ENCODE assay signal across 28 cellular contexts in genomic region chr13:23081901-23082300, GRCh38.
DNase-seq lines count a peak whose midpoint lies in the region; ATAC-seq and TF ChIP-seq lines count a peak whose summit lies in the region.
"Had no signal": no experiment of that assay in that cellular context is flagged by ENCODE, and none has a peak within 500 bp of the region (broad histone marks: within the 10 kb centered on the region; RNA-seq: fewer than 3 reads in every experiment).

No MANE protein-coding gene starts in this region.

- TF ChIP-seq CTCF in dorsolateral prefrontal cortex (IDR thresholded peaks at IDR 0.05 in 54 of 56, conservative IDR thresholded peaks at IDR 0.05 in 2 of 56; ENCODE audit: low read depth in 1 of 56, partially characterized antibody in 56 of 56) (no peak), nephron progenitor cell (IDR thresholded peaks at IDR 0.05) (no peak)

- H3K36me3 Mint-ChIP-seq in activated naive CD8-positive, alpha-beta T cell treated with anti-CD3 and anti-CD28 coated beads for 36 hours = no peaks in the 10 kb centered on the region
- no peaks in the 10 kb centered on the region for H3K36me3 Mint-ChIP-seq in activated naive CD8-positive, alpha-beta T cell treated with anti-CD3 and anti-CD28 coated beads, Interleukin-2, amount 50 U/mL, for 24 hours (ENCODE audit: low read depth)
- no peaks in the 10 kb centered on the region for H3K36me3 Mint-ChIP-seq in nephron progenitor cell (ENCODE audit: low read depth)
- H3K36me3 Mint-ChIP-seq: CD8-positive, alpha-beta T cell had no signal

- intact Hi-C loops in dorsolateral prefrontal cortex (cut with DNase I) = no loop called here

- H3K4me3 Mint-ChIP-seq in activated naive CD8-positive, alpha-beta T cell treated with anti-CD3 and anti-CD28 coated beads for 36 hours = no peak overlapping the region
- no peak overlapping the region for H3K4me3 Mint-ChIP-seq in activated naive CD8-positive, alpha-beta T cell treated with anti-CD3 and anti-CD28 coated beads, Interleukin-2, amount 50 U/mL, for 24 hours
- H3K4me3 Mint-ChIP-seq in nephron progenitor cell = no peak overlapping the region
- H3K4me3 Mint-ChIP-seq: B cell; CD8-positive, alpha-beta T cell had no signal

- H3K9me3 Mint-ChIP-seq in activated naive CD8-positive, alpha-beta T cell treated with anti-CD3 and anti-CD28 coated beads for 36 hours = no peaks in the 10 kb centered on the region
- no peaks in the 10 kb centered on the region for H3K9me3 Mint-ChIP-seq in activated naive CD8-positive, alpha-beta T cell treated with anti-CD3 and anti-CD28 coated beads, Interleukin-2, amount 50 U/mL, for 24 hours
- peaks cover 21% of the 10 kb centered on the region for H3K9me3 Mint-ChIP-seq in nephron progenitor cell
- H3K9me3 Mint-ChIP-seq: CD8-positive, alpha-beta T cell had no signal

- no peak for ATAC-seq in activated naive CD8-positive, alpha-beta T cell treated with anti-CD3 and anti-CD28 coated beads, Interleukin-2, amount 50 U/mL, for 24 hours
- ATAC-seq: CD8-positive, alpha-beta T cell; GM12878; HepG2; K562; Panc1 had no signal

- peak overlapping the region in 8 of 59 donors; percentile 13 to 37 (median 26) for H3K27ac ChIP-seq in dorsolateral prefrontal cortex
- H3K27ac ChIP-seq: 22Rv1, C4-2B, RWPE1 had no signal

- H3K4me3 ChIP-seq in dorsolateral prefrontal cortex = no peak overlapping the region
- H3K4me3 ChIP-seq: GM12878, K562 had no signal

- DNase-seq in activated naive CD8-positive, alpha-beta T cell treated with anti-CD3 and anti-CD28 coated beads for 36 hours = no peak
- DNase-seq in activated naive CD8-positive, alpha-beta T cell treated with anti-CD3 and anti-CD28 coated beads, Interleukin-2, amount 50 U/mL, for 24 hours = no peak
- peak in 8 of 10 donors; percentile 7 to 75 (median 62) for DNase-seq in dorsolateral prefrontal cortex
- DNase-seq in nephron progenitor cell = no peak
- DNase-seq in superior temporal gyrus (ENCODE audit: extremely low spot score) = peak; percentile 44
- DNase-seq in NCI-H1436 (lab: John Stamatoyannopoulos, UW) = no peak
- no peak for DNase-seq in SW480 (ENCODE audit: low spot score)
- no peak for DNase-seq in NCI-H187 treated with DMSO at 0.1 percent for 48 hours (lab: John Stamatoyannopoulos, UW)
- DNase-seq: Caco-2; CD8-positive, alpha-beta T cell; GDM1; Kasumi-1; MV-4-11; NCI-H1694; NCI-H2081; NCI-H2171; NCI-H226; NCI-H510A; NCI-H69; SHP77 had no signal

- peaks cover 3% of the 10 kb centered on the region for H3K27me3 Mint-ChIP-seq in activated naive CD8-positive, alpha-beta T cell treated with anti-CD3 and anti-CD28 coated beads for 36 hours
- no peaks in the 10 kb centered on the region for H3K27me3 Mint-ChIP-seq in activated naive CD8-positive, alpha-beta T cell treated with anti-CD3 and anti-CD28 coated beads, Interleukin-2, amount 50 U/mL, for 24 hours
- H3K27me3 Mint-ChIP-seq in nephron progenitor cell (ENCODE audit: low read depth, poor library complexity) = no peaks in the 10 kb centered on the region
- H3K27me3 Mint-ChIP-seq: B cell had no signal

- H3K4me1 Mint-ChIP-seq in activated naive CD8-positive, alpha-beta T cell treated with anti-CD3 and anti-CD28 coated beads for 36 hours = no peaks in the 10 kb centered on the region
- no peaks in the 10 kb centered on the region for H3K4me1 Mint-ChIP-seq in activated naive CD8-positive, alpha-beta T cell treated with anti-CD3 and anti-CD28 coated beads, Interleukin-2, amount 50 U/mL, for 24 hours
- H3K4me1 Mint-ChIP-seq in nephron progenitor cell = peaks cover 7% of the 10 kb centered on the region
- H3K4me1 Mint-ChIP-seq: B cell had no signal

- H3K27ac Mint-ChIP-seq in activated naive CD8-positive, alpha-beta T cell treated with anti-CD3 and anti-CD28 coated beads for 36 hours = peak overlapping the region; percentile 39
- H3K27ac Mint-ChIP-seq in activated naive CD8-positive, alpha-beta T cell treated with anti-CD3 and anti-CD28 coated beads, Interleukin-2, amount 50 U/mL, for 24 hours = no peak overlapping the region
- H3K27ac Mint-ChIP-seq in nephron progenitor cell = peak overlapping the region; percentile 13
- H3K27ac Mint-ChIP-seq: B cell; CD8-positive, alpha-beta T cell had no signal

- no peaks in the 10 kb centered on the region for H3K27me3 ChIP-seq in dorsolateral prefrontal cortex

Comparison
In these comparisons a context has a peak if more than half of its experiments do, and no peak if none do; other contexts are left out.
1. DNase-seq: peak in dorsolateral prefrontal cortex (8 of 10) and superior temporal gyrus (single experiment); none in activated naive CD8-positive, alpha-beta T cell treated with anti-CD3 and anti-CD28 coated beads for 36 hours (single experiment), activated naive CD8-positive, alpha-beta T cell treated with anti-CD3 and anti-CD28 coated beads, Interleukin-2, amount 50 U/mL, for 24 hours (single experiment), nephron progenitor cell (single experiment), NCI-H1436 (single experiment), SW480 (single experiment) and NCI-H187 treated with DMSO at 0.1 percent for 48 hours (single experiment).